Comparison of ENCODE assay signal across 10 cellular contexts in genomic region chr17:9676742-9677387, GRCh38.
A peak's percentile ranks its signal among the peaks of the same experiment; 100 is the strongest.
DNase-seq lines count a peak whose midpoint lies in the region; ATAC-seq lines count a peak whose summit lies in the region.
"Had no signal": no experiment of that assay in that cellular context is flagged by ENCODE, and none has a peak within 500 bp of the region (broad histone marks: within the 10 kb centered on the region; RNA-seq: fewer than 3 reads in every experiment).

No MANE protein-coding gene starts in this region.

- no peaks in the 10 kb centered on the region for H3K27me3 ChIP-seq in HUES48 (ENCODE audit: control insufficient read depth, insufficient read depth, low read length)

- H3K36me3 ChIP-seq in HUES48 (ENCODE audit: control insufficient read depth, insufficient read depth, low read length) = peaks cover 23% of the 10 kb centered on the region

- ATAC-seq in HG02642 (IDR thresholded peaks at IDR 0.05; ENCODE audit: poor library complexity, unreplicated experiment) = no peak

- no peak overlapping the region for H3K9ac ChIP-seq in HUES48 (ENCODE audit: low read depth, low read length)

- H3K9me3 ChIP-seq in HUES48 (ENCODE audit: control insufficient read depth, insufficient read depth, low read length) = peaks cover 12% of the 10 kb centered on the region

- no peak overlapping the region for H3K4me3 ChIP-seq in HUES48 (ENCODE audit: low read depth, low read length)

- DNase-seq in stimulated activated CD4-positive, alpha-beta T cell treated with anti-CD3 and anti-CD28 coated beads, Interleukin-12 subunit alpha, Interleukin-12 subunit beta, amount 100 ng/mL, for 48 hours (ENCODE audit: low read depth in 2 of 3, low spot score in 1 of 3) = peak; percentile 5 to 15 (median 13)
- DNase-seq in stimulated activated CD4-positive, alpha-beta T cell treated with anti-CD3 and anti-CD28 coated beads, Interleukin-4, amount 100 ng/mL, for 4 hours = no peak
- DNase-seq in epithelial cell of prostate (ENCODE audit: low read depth, low spot score) (peak; percentile 97), stromal cell of bone marrow (ENCODE audit: low read depth) (peak; percentile 1), NCI-H1092 (lab: John Stamatoyannopoulos, UW) (no peak), NCI-H1694 treated with DMSO at 0.1 percent for 48 hours (lab: John Stamatoyannopoulos, UW) (no peak)
- DNase-seq: CD4-positive, alpha-beta T cell; NCI-H2081 had no signal

- peak overlapping the region; percentile 12 for H3K27ac ChIP-seq in HUES48 (ENCODE audit: low read depth, low read length)
- peak overlapping the region; percentile 95 for H3K27ac ChIP-seq in epithelial cell of prostate

- no peaks in the 10 kb centered on the region for H3K4me1 ChIP-seq in HUES48 (ENCODE audit: control insufficient read depth, insufficient read depth, low read length)

Comparison
In these comparisons a context has a peak if more than half of its experiments do, and no peak if none do; other contexts are left out.
1. DNase-seq: peak in stimulated activated CD4-positive, alpha-beta T cell treated with anti-CD3 and anti-CD28 coated beads, Interleukin-12 subunit alpha, Interleukin-12 subunit beta, amount 100 ng/mL, for 48 hours (3 of 3), epithelial cell of prostate (single experiment) and stromal cell of bone marrow (single experiment); none in stimulated activated CD4-positive, alpha-beta T cell treated with anti-CD3 and anti-CD28 coated beads, Interleukin-4, amount 100 ng/mL, for 4 hours (0 of 2), NCI-H1092 (single experiment) and NCI-H1694 treated with DMSO at 0.1 percent for 48 hours (single experiment).